1 cellular context compared by ENCODE assay signal in genomic region chr6:148342146-148343027, GRCh38.
TF ChIP-seq lines count a peak whose summit lies in the region.

Gene SASH1, plus strand, starts transcription at chr6:148342838. Its CDS starts 230 bp downstream, at chr6:148343068.

TF ChIP-seq in HEK293, 187 proteins besides CTCF, POLR2A, EP300 and RAD21 (continued from another document and continues in another):
- TF ChIP-seq, protein P1, sequence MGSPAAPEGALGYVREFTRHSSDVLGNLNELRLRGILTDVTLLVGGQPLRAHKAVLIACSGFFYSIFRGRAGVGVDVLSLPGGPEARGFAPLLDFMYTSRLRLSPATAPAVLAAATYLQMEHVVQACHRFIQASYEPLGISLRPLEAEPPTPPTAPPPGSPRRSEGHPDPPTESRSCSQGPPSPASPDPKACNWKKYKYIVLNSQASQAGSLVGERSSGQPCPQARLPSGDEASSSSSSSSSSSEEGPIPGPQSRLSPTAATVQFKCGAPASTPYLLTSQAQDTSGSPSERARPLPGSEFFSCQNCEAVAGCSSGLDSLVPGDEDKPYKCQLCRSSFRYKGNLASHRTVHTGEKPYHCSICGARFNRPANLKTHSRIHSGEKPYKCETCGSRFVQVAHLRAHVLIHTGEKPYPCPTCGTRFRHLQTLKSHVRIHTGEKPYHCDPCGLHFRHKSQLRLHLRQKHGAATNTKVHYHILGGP (tag by site-specific recombination; IDR thresholded peaks at IDR 0.05): no peak
- TF ChIP-seq ZNF596 (tag by site-specific recombination; IDR thresholded peaks at IDR 0.05) (no peak), KLF9 (tag by site-specific recombination; IDR thresholded peaks at IDR 0.05; ENCODE audit: low read depth) (no peak), ZNF239 (tag by site-specific recombination; IDR thresholded peaks at IDR 0.05) (no peak), ZNF510 (tag by site-specific recombination; IDR thresholded peaks at IDR 0.05; ENCODE audit: insufficient replicate concordance) (no peak), TCF7L2 (IDR thresholded peaks at IDR 0.05; ENCODE audit: borderline replicate concordance, low read depth, low read length) (peak; percentile 87), ZNF623 (tag by site-specific recombination; IDR thresholded peaks at IDR 0.05) (no peak), ZNF223 (tag by site-specific recombination; IDR thresholded peaks at IDR 0.05) (no peak), ZNF175 (tag by site-specific recombination; IDR thresholded peaks at IDR 0.05) (no peak), ZNF121 (tag by site-specific recombination; IDR thresholded peaks at IDR 0.05) (no peak), ZNF132 (tag by site-specific recombination; IDR thresholded peaks at IDR 0.05; ENCODE audit: borderline replicate concordance) (no peak), ZNF600 (tag by site-specific recombination; IDR thresholded peaks at IDR 0.05) (peak; percentile 59; the same call in 1 of the 2 replicates), ZBTB10 (tag by site-specific recombination; IDR thresholded peaks at IDR 0.05) (no peak), TSHZ1 (tag by site-specific recombination; IDR thresholded peaks at IDR 0.05; ENCODE audit: borderline replicate concordance) (no peak), ZNF580 (tag by site-specific recombination; IDR thresholded peaks at IDR 0.05) (peak; percentile 90), ZNF274 (IDR thresholded peaks at IDR 0.05; ENCODE audit: low read length) (no peak), ZNF274 (tag by site-specific recombination; IDR thresholded peaks at IDR 0.05; ENCODE audit: borderline replicate concordance) (no peak), ZNF626 (tag by site-specific recombination; IDR thresholded peaks at IDR 0.05) (no peak), SETDB1 (IDR thresholded peaks at IDR 0.05; ENCODE audit: insufficient read length, low read length) (no peak), ZNF843 (tag by site-specific recombination; IDR thresholded peaks at IDR 0.05) (peak; percentile 66), ZNF292 (tag by site-specific recombination; IDR thresholded peaks at IDR 0.05; ENCODE audit: borderline replicate concordance, low read depth) (no peak), BCL11A (tag by site-specific recombination; IDR thresholded peaks at IDR 0.05; ENCODE audit: low read depth) (no peak), ZSCAN30 (tag by site-specific recombination; IDR thresholded peaks at IDR 0.05) (peak; percentile 42; the same call in 1 of the 2 replicates), ZNF704 (tag by site-specific recombination; IDR thresholded peaks at IDR 0.05) (no peak), ZNF133 (tag by site-specific recombination; IDR thresholded peaks at IDR 0.05) (no peak), ZNF621 (tag by site-specific recombination; IDR thresholded peaks at IDR 0.05) (no peak), PRDM1 (tag by site-specific recombination; IDR thresholded peaks at IDR 0.05) (peak; percentile 65), PRDM10 (tag by site-specific recombination; IDR thresholded peaks at IDR 0.05) (peak; percentile 100), ZBTB48 (tag by site-specific recombination; IDR thresholded peaks at IDR 0.05) (no peak), ZBTB6 (tag by site-specific recombination; IDR thresholded peaks at IDR 0.05) (no peak)
- TF ChIP-seq, protein P2, sequence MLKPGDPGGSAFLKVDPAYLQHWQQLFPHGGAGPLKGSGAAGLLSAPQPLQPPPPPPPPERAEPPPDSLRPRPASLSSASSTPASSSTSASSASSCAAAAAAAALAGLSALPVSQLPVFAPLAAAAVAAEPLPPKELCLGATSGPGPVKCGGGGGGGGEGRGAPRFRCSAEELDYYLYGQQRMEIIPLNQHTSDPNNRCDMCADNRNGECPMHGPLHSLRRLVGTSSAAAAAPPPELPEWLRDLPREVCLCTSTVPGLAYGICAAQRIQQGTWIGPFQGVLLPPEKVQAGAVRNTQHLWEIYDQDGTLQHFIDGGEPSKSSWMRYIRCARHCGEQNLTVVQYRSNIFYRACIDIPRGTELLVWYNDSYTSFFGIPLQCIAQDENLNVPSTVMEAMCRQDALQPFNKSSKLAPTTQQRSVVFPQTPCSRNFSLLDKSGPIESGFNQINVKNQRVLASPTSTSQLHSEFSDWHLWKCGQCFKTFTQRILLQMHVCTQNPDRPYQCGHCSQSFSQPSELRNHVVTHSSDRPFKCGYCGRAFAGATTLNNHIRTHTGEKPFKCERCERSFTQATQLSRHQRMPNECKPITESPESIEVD (tag by site-specific recombination; IDR thresholded peaks at IDR 0.05): peak; percentile 40; the same call in 1 of the 2 replicates
- TF ChIP-seq, protein P3, sequence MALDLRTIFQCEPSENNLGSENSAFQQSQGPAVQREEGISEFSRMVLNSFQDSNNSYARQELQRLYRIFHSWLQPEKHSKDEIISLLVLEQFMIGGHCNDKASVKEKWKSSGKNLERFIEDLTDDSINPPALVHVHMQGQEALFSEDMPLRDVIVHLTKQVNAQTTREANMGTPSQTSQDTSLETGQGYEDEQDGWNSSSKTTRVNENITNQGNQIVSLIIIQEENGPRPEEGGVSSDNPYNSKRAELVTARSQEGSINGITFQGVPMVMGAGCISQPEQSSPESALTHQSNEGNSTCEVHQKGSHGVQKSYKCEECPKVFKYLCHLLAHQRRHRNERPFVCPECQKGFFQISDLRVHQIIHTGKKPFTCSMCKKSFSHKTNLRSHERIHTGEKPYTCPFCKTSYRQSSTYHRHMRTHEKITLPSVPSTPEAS (tag by site-specific recombination; IDR thresholded peaks at IDR 0.05): no peak
- TF ChIP-seq, protein P4, sequence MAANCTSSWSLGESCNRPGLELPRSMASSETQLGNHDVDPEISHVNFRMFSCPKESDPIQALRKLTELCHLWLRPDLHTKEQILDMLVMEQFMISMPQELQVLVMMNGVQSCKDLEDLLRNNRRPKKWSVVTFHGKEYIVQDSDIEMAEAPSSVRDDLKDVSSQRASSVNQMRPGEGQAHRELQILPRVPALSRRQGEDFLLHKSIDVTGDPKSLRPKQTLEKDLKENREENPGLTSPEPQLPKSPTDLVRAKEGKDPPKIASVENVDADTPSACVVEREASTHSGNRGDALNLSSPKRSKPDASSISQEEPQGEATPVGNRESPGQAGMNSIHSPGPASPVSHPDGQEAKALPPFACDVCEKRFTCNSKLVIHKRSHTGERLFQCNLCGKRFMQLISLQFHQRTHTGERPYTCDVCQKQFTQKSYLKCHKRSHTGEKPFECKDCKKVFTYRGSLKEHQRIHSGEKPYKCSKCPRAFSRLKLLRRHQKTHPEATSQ (tag by site-specific recombination; IDR thresholded peaks at IDR 0.05): no peak
- TF ChIP-seq, protein P5, sequence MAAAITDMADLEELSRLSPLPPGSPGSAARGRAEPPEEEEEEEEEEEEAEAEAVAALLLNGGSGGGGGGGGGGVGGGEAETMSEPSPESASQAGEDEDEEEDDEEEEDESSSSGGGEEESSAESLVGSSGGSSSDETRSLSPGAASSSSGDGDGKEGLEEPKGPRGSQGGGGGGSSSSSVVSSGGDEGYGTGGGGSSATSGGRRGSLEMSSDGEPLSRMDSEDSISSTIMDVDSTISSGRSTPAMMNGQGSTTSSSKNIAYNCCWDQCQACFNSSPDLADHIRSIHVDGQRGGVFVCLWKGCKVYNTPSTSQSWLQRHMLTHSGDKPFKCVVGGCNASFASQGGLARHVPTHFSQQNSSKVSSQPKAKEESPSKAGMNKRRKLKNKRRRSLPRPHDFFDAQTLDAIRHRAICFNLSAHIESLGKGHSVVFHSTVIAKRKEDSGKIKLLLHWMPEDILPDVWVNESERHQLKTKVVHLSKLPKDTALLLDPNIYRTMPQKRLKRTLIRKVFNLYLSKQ (tag by site-specific recombination; IDR thresholded peaks at IDR 0.05; ENCODE audit: borderline replicate concordance): no peak
- TF ChIP-seq, protein P6, sequence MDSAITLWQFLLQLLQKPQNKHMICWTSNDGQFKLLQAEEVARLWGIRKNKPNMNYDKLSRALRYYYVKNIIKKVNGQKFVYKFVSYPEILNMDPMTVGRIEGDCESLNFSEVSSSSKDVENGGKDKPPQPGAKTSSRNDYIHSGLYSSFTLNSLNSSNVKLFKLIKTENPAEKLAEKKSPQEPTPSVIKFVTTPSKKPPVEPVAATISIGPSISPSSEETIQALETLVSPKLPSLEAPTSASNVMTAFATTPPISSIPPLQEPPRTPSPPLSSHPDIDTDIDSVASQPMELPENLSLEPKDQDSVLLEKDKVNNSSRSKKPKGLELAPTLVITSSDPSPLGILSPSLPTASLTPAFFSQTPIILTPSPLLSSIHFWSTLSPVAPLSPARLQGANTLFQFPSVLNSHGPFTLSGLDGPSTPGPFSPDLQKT (IDR thresholded peaks at IDR 0.05; ENCODE audit: borderline replicate concordance, low read depth, low read length): no peak
